ENCODE assay signal across 27 cellular contexts in genomic region chr12:91155990-91156389, GRCh38. TPM values are rescaled to one million over a fixed set of nuclear protein-coding genes. Genes with fewer than 3 reads are reported as not detected.
"Had no signal": no experiment of that assay in that cellular context is flagged by ENCODE, and none has a peak within 500 bp of the region (broad histone marks: within the 10 kb centered on the region; RNA-seq: fewer than 3 reads in every experiment).

No MANE protein-coding gene starts in this region.

- H3K4me3 Mint-ChIP-seq: activated naive CD4-positive, alpha-beta T cell treated with anti-CD3 and anti-CD28 coated beads, Interleukin-2, amount 50 U/mL, for 24 hours; activated T-cell treated with anti-CD3 and anti-CD28 coated beads, Interleukin-2, amount 50 U/mL, for 72 hours; naive B cell; neural crest cell; stimulated activated naive B cell treated with anti-CD40 and anti-IgM and Interleukin-4, amounts not matched to agents 10 μg/mL and 1 μg/mL and 100 μg/mL, for 72 hours had no signal

- H3K27ac Mint-ChIP-seq: activated naive CD4-positive, alpha-beta T cell treated with anti-CD3 and anti-CD28 coated beads, Interleukin-2, amount 50 U/mL, for 24 hours; activated T-cell treated with anti-CD3 and anti-CD28 coated beads, Interleukin-2, amount 50 U/mL, for 72 hours; naive B cell; stimulated activated naive B cell treated with anti-CD40 and anti-IgM and Interleukin-4, amounts not matched to agents 10 μg/mL and 1 μg/mL and 100 μg/mL, for 72 hours had no signal

- H3K4me1 ChIP-seq: body of pancreas, gastrocnemius medialis, psoas muscle, right lobe of liver, spleen, upper lobe of right lung had no signal

- H3K36me3 ChIP-seq: gastrocnemius medialis, ovary, spleen, thoracic aorta had no signal

- H3K36me3 Mint-ChIP-seq: activated naive CD4-positive, alpha-beta T cell treated with anti-CD3 and anti-CD28 coated beads, Interleukin-2, amount 50 U/mL, for 24 hours; naive B cell; stimulated activated naive B cell treated with anti-CD40 and anti-IgM and Interleukin-4, amounts not matched to agents 10 μg/mL and 1 μg/mL and 100 μg/mL, for 72 hours had no signal

- H3K27me3 ChIP-seq: body of pancreas, dorsolateral prefrontal cortex, gastrocnemius medialis, ovary, right lobe of liver, spleen, upper lobe of right lung had no signal

- H3K4me1 Mint-ChIP-seq: activated naive CD4-positive, alpha-beta T cell treated with anti-CD3 and anti-CD28 coated beads, Interleukin-2, amount 50 U/mL, for 24 hours; naive B cell; stimulated activated naive B cell treated with anti-CD40 and anti-IgM and Interleukin-4, amounts not matched to agents 10 μg/mL and 1 μg/mL and 100 μg/mL, for 72 hours had no signal

- H3K4me3 ChIP-seq: body of pancreas, dorsolateral prefrontal cortex, gastrocnemius medialis, ovary, psoas muscle, right lobe of liver, spleen, thoracic aorta, upper lobe of right lung had no signal

- ATAC-seq: activated CD4-positive, CD25-positive, alpha-beta regulatory T cell treated with anti-CD3 and anti-CD28 coated beads, Interleukin-2, amount 50 U/mL, for 24 hours; activated T-cell treated with anti-CD3 and anti-CD28 coated beads, Interleukin-2, amount 50 U/mL, for 72 hours; body of pancreas; gastrocnemius medialis; left lobe of liver; psoas muscle; right lobe of liver; stimulated activated naive B cell treated with anti-CD40 and anti-IgM and Interleukin-4, amounts not matched to agents 10 μg/mL and 1 μg/mL and 100 μg/mL, for 72 hours; upper lobe of right lung had no signal

- H3K9me3 Mint-ChIP-seq: activated naive CD4-positive, alpha-beta T cell treated with anti-CD3 and anti-CD28 coated beads, Interleukin-2, amount 50 U/mL, for 24 hours; activated T-cell treated with anti-CD3 and anti-CD28 coated beads, Interleukin-2, amount 50 U/mL, for 72 hours; naive B cell; stimulated activated naive B cell treated with anti-CD40 and anti-IgM and Interleukin-4, amounts not matched to agents 10 μg/mL and 1 μg/mL and 100 μg/mL, for 72 hours had no signal

- H3K9me3 ChIP-seq: body of pancreas, gastrocnemius medialis, ovary, psoas muscle, right lobe of liver, spleen, thoracic aorta, upper lobe of right lung had no signal

- H3K27me3 Mint-ChIP-seq: activated naive CD4-positive, alpha-beta T cell treated with anti-CD3 and anti-CD28 coated beads, Interleukin-2, amount 50 U/mL, for 24 hours; naive B cell; stimulated activated naive B cell treated with anti-CD40 and anti-IgM and Interleukin-4, amounts not matched to agents 10 μg/mL and 1 μg/mL and 100 μg/mL, for 72 hours had no signal

- DNase-seq: activated CD4-positive, alpha-beta T cell treated with anti-CD3 and anti-CD28 coated beads, Interleukin-2, amount 50 U/mL, for 1 hour; activated gamma-delta T cell; activated T-cell treated with anti-CD3 and anti-CD28 coated beads, Interleukin-2, amount 50 U/mL, for 72 hours; amniotic stem cell; body of pancreas; caudate nucleus; dorsolateral prefrontal cortex; gastrocnemius medialis; head of caudate nucleus; kidney; mammary epithelial cell; naive B cell; ovary; psoas muscle; right lobe of liver; spleen; stimulated activated CD4-positive, alpha-beta T cell treated with anti-CD3 and anti-CD28 coated beads, Interleukin-4, amount 100 ng/mL, for 4 hours; stimulated activated naive B cell treated with anti-CD40 and anti-IgM and Interleukin-4, amounts not matched to agents 10 μg/mL and 1 μg/mL and 100 μg/mL, for 72 hours; T1000; upper lobe of right lung had no signal

- H3K27ac ChIP-seq: body of pancreas, dorsolateral prefrontal cortex, gastrocnemius medialis, ovary, psoas muscle, right lobe of liver, spleen, thoracic aorta, upper lobe of right lung had no signal

RNA-seq across cellular contexts. Expression of gene DCN, which starts 26.6 kb away (rescaled TPM):
- total RNA-seq: activated CD8-positive, alpha-beta memory T cell treated with anti-CD3 and anti-CD28 coated beads for 36 hours; activated T-cell treated with anti-CD3 and anti-CD28 coated beads, Interleukin-2, amount 50 U/mL, for 72 hours; T-helper 1 cell treated with Interleukin-12 subunit alpha and Interleukin-12 subunit beta and Interleukin-4 antibody, amounts not matched to agents 30 ng/mL and 1 ng/mL, for 36 hours had no signal

RNA-seq across cellular contexts. Expression of gene LUM, which starts 44.7 kb away (rescaled TPM):
- total RNA-seq: activated CD8-positive, alpha-beta memory T cell treated with anti-CD3 and anti-CD28 coated beads for 36 hours; activated T-cell treated with anti-CD3 and anti-CD28 coated beads, Interleukin-2, amount 50 U/mL, for 72 hours; T-helper 1 cell treated with Interleukin-12 subunit alpha and Interleukin-12 subunit beta and Interleukin-4 antibody, amounts not matched to agents 30 ng/mL and 1 ng/mL, for 36 hours had no signal
- polyA plus RNA-seq: mammary epithelial cell had no signal
